ENCODE assay signal across 2 cellular contexts in genomic region chr2:127158614-127159290, GRCh38.
TF ChIP-seq lines count a peak whose summit lies in the region.

No MANE protein-coding gene starts in this region.

TF ChIP-seq in GM12891, 5 proteins besides CTCF, POLR2A, EP300 and RAD21:
- TF ChIP-seq SPI1 (IDR thresholded peaks at IDR 0.05; ENCODE audit: low read depth, low read length) (peak; percentile 53; the same call in 1 of the 2 replicates), POU2F2 (IDR thresholded peaks at IDR 0.05; ENCODE audit: low read depth, low read length) (no peak)

TF ChIP-seq in HepG2, 621 proteins besides CTCF, POLR2A, EP300 and RAD21:
- TF ChIP-seq AGO1 (IDR thresholded peaks at IDR 0.05; ENCODE audit: low read depth, low read length, poor library complexity, severe bottlenecking) (no peak), PTBP1 (IDR thresholded peaks at IDR 0.05; ENCODE audit: low read depth, low read length, poor library complexity, severe bottlenecking) (no peak), ZNF709 (CRISPR knock-in tag; IDR thresholded peaks at IDR 0.05) (no peak), ZNF770 (CRISPR knock-in tag; IDR thresholded peaks at IDR 0.05) (no peak), ARID5B (CRISPR knock-in tag; IDR thresholded peaks at IDR 0.05) (no peak)
